1 cellular context compared by ENCODE assay signal in genomic region chr20:53175135-53175780, GRCh38.
TF ChIP-seq lines count a peak whose summit lies in the region.

No MANE protein-coding gene starts in this region.

TF ChIP-seq in K562, 482 proteins besides CTCF, POLR2A, EP300 and RAD21 (continued from another document and continues in another):
- TF ChIP-seq ZMIZ1 (IDR thresholded peaks at IDR 0.05; ENCODE audit: low read depth in 2 of 2, low read length in 2 of 2) (peak in 1 of 2 experiments; percentile 98; a peak in 2 of 4 replicates), STAG1 (CRISPR knock-in tag; IDR thresholded peaks at IDR 0.05; ENCODE audit: borderline replicate concordance) (no peak), NFRKB (IDR thresholded peaks at IDR 0.05; ENCODE audit: low read depth) (0 out of 2 replicates have a peak, but pooled peaks have one; percentile 56), SIRT6 (IDR thresholded peaks at IDR 0.05; ENCODE audit: low read depth, low read length) (no peak), NR2C2 (CRISPR knock-in tag; IDR thresholded peaks at IDR 0.05) (peak; percentile 46; the same call in 1 of the 2 replicates), NR2C2 (tag; IDR thresholded peaks at IDR 0.05) (peak; percentile 50), NELFE (IDR thresholded peaks at IDR 0.05; ENCODE audit: insufficient read depth, insufficient read length) (no peak), POLR3A (IDR thresholded peaks at IDR 0.05; ENCODE audit: borderline replicate concordance, extremely low read depth, insufficient read depth, insufficient read length) (no peak), NCOA2 (IDR thresholded peaks at IDR 0.05; ENCODE audit: partially characterized antibody in 2 of 2) (peak; percentile 85 to 86), NR1H2 (CRISPR knock-in tag; IDR thresholded peaks at IDR 0.05) (0 out of 2 replicates have a peak, but pooled peaks have one; percentile 24), ATF7 (IDR thresholded peaks at IDR 0.05) (peak; percentile 89), SMARCC2 (IDR thresholded peaks at IDR 0.05; ENCODE audit: low read depth) (peak; percentile 97), TOE1 (IDR thresholded peaks at IDR 0.05; ENCODE audit: borderline replicate concordance) (peak; percentile 85), TOE1 (CRISPR knock-in tag; IDR thresholded peaks at IDR 0.05; ENCODE audit: borderline replicate concordance, low read depth) (no peak), KAT2B (IDR thresholded peaks at IDR 0.05; ENCODE audit: low read depth, low read length) (no peak), ZNF518B (CRISPR knock-in tag; IDR thresholded peaks at IDR 0.05) (no peak), TAF1 (IDR thresholded peaks at IDR 0.05; ENCODE audit: control insufficient read depth, extremely low read depth, insufficient read depth, low read length, severe bottlenecking) (peak; percentile 68), ETS2 (tag; IDR thresholded peaks at IDR 0.05; ENCODE audit: borderline replicate concordance, poor library complexity, severe bottlenecking) (no peak), FOXJ3 (CRISPR knock-in tag; IDR thresholded peaks at IDR 0.05) (no peak), MEIS2 (IDR thresholded peaks at IDR 0.05; ENCODE audit: partially characterized antibody) (peak; percentile 81), ARID1B (IDR thresholded peaks at IDR 0.05) (peak; percentile 100), NR4A1 (CRISPR knock-in tag; IDR thresholded peaks at IDR 0.05) (0 out of 2 replicates have a peak, but pooled peaks have one; percentile 75), NR4A1 (tag; IDR thresholded peaks at IDR 0.05) (peak; percentile 92), MAFK (IDR thresholded peaks at IDR 0.05; ENCODE audit: low read length) (no peak), CLOCK (CRISPR knock-in tag; IDR thresholded peaks at IDR 0.05; ENCODE audit: borderline replicate concordance) (no peak), HLTF (IDR thresholded peaks at IDR 0.05) (peak; percentile 97), KLF1 (tag; IDR thresholded peaks at IDR 0.05) (peak; percentile 75), ZNF707 (CRISPR knock-in tag; conservative IDR thresholded peaks at IDR 0.05) (no peak), THRA (IDR thresholded peaks at IDR 0.05) (no peak), TAF7 (tag; IDR thresholded peaks at IDR 0.05) (no peak), ARNT (IDR thresholded peaks at IDR 0.05) (peak; percentile 98), E2F1 (CRISPR knock-in tag; IDR thresholded peaks at IDR 0.05) (0 out of 2 replicates have a peak, but pooled peaks have one; percentile 29), ZNF134 (CRISPR knock-in tag; conservative IDR thresholded peaks at IDR 0.05) (peak; percentile 61), CHD4 (IDR thresholded peaks at IDR 0.05; ENCODE audit: insufficient read depth, insufficient replicate concordance, low read depth, low read length, poor library complexity, severe bottlenecking) (no peak), PRMT5 (CRISPR knock-in tag; IDR thresholded peaks at IDR 0.05) (no peak), ZNF696 (CRISPR knock-in tag; conservative IDR thresholded peaks at IDR 0.05) (no peak), SRSF7 (optimal IDR thresholded peaks at IDR 0.05; ENCODE audit: low read depth, low read length) (no peak), SNRNP70 (optimal IDR thresholded peaks at IDR 0.05; ENCODE audit: low read depth, low read length) (no peak), DDX20 (tag; IDR thresholded peaks at IDR 0.05; ENCODE audit: low read depth) (no peak), ZNF583 (CRISPR knock-in tag; IDR thresholded peaks at IDR 0.05) (0 out of 2 replicates have a peak, but pooled peaks have one; percentile 59), GATA2 (CRISPR knock-in tag; IDR thresholded peaks at IDR 0.05) (peak; percentile 100), MXD1 (CRISPR knock-in tag; IDR thresholded peaks at IDR 0.05; ENCODE audit: borderline replicate concordance, poor library complexity, severe bottlenecking) (no peak), DACH1 (IDR thresholded peaks at IDR 0.05; ENCODE audit: partially characterized antibody) (peak; percentile 80), ZBTB17 (CRISPR knock-in tag; IDR thresholded peaks at IDR 0.05) (peak; percentile 81), ILK (tag; IDR thresholded peaks at IDR 0.05; ENCODE audit: borderline replicate concordance, low read depth) (no peak), ZNF766 (CRISPR knock-in tag; conservative IDR thresholded peaks at IDR 0.05) (peak; percentile 95), CHD1 (IDR thresholded peaks at IDR 0.05; ENCODE audit: low read length) (no peak), ZHX1 (conservative IDR thresholded peaks at IDR 0.05; ENCODE audit: low read length) (no peak), SLC30A9 (CRISPR knock-in tag; IDR thresholded peaks at IDR 0.05) (no peak), KAT8 (IDR thresholded peaks at IDR 0.05; ENCODE audit: low read depth) (no peak), ZBED1 (IDR thresholded peaks at IDR 0.05) (peak; percentile 94), CBFA2T2 (conservative IDR thresholded peaks at IDR 0.05) (peak; percentile 100)
- TF ChIP-seq, protein P1, sequence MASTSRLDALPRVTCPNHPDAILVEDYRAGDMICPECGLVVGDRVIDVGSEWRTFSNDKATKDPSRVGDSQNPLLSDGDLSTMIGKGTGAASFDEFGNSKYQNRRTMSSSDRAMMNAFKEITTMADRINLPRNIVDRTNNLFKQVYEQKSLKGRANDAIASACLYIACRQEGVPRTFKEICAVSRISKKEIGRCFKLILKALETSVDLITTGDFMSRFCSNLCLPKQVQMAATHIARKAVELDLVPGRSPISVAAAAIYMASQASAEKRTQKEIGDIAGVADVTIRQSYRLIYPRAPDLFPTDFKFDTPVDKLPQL (IDR thresholded peaks at IDR 0.05; ENCODE audit: extremely low read depth, insufficient read length): no peak
- TF ChIP-seq, protein P2, sequence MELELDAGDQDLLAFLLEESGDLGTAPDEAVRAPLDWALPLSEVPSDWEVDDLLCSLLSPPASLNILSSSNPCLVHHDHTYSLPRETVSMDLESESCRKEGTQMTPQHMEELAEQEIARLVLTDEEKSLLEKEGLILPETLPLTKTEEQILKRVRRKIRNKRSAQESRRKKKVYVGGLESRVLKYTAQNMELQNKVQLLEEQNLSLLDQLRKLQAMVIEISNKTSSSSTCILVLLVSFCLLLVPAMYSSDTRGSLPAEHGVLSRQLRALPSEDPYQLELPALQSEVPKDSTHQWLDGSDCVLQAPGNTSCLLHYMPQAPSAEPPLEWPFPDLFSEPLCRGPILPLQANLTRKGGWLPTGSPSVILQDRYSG (tag; conservative IDR thresholded peaks at IDR 0.05; ENCODE audit: low read depth): peak; percentile 88
